1 cellular context compared by ENCODE assay signal in genomic region chr3:49674491-49674983, GRCh38.
TF ChIP-seq lines count a peak whose summit lies in the region.

No MANE protein-coding gene starts in this region.

TF ChIP-seq in SK-N-SH, 30 proteins besides CTCF, POLR2A, EP300 and RAD21 (continued from another document):
- TF ChIP-seq, protein P1, sequence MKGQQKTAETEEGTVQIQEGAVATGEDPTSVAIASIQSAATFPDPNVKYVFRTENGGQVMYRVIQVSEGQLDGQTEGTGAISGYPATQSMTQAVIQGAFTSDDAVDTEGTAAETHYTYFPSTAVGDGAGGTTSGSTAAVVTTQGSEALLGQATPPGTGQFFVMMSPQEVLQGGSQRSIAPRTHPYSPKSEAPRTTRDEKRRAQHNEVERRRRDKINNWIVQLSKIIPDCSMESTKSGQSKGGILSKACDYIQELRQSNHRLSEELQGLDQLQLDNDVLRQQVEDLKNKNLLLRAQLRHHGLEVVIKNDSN (IDR thresholded peaks at IDR 0.05; ENCODE audit: borderline replicate concordance, low read depth), result no peak
- TF ChIP-seq GATA2 (CRISPR knock-in tag; IDR thresholded peaks at IDR 0.05) (no peak), MEF2A (IDR thresholded peaks at IDR 0.05; ENCODE audit: borderline replicate concordance, low read depth) (no peak)
